Comparison of ENCODE assay signal across 17 cellular contexts in the genomic region with DNA sequence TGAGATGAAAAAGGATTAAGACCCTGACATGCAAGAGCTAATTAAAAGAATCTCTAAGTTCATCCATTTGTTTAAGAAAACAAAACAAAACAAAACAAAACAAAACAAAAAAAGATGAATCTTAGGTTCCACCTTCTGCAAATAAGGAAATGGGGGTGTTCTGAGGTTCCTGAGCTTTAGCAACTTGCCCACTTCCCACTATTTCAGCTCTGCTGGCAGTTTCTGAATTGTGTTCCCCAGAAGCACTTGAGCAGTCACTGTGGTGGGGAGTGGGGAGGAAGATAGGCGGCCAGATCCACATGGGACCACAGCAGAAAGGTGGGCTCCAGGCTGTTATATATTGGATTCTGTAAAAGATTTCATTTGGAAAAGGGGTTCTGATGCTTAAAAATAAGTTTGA. TPM values are rescaled to one million over a fixed set of nuclear protein-coding genes. Genes with fewer than 3 reads are reported as not detected.
A peak's percentile ranks its signal among the peaks of the same experiment; 100 is the strongest.
DNase-seq lines count a peak whose midpoint lies in the region; FAIRE-seq and TF ChIP-seq lines count a peak whose summit lies in the region.
"Had no signal": no experiment of that assay in that cellular context is flagged by ENCODE, and none has a peak within 500 bp of the region (broad histone marks: within the 10 kb centered on the region; RNA-seq: fewer than 3 reads in every experiment).

No MANE protein-coding gene starts in this region.

- H3K4me3 ChIP-seq in HL-60 (replicated peaks; ENCODE audit: insufficient read depth, low read length): no peak overlapping the region
- H3K4me3 ChIP-seq in astrocyte (ENCODE audit: insufficient read depth, low read depth, low read length): peak overlapping the region; percentile 32
- H3K4me3 ChIP-seq in mesenchymal stem cell (ENCODE audit: insufficient read depth in 1 of 2, low read depth in 1 of 2, low read length in 2 of 2): no peak overlapping the region
- no peak overlapping the region for H3K4me3 ChIP-seq in MG63
- H3K4me3 ChIP-seq: prostate gland had no signal

- H3K36me3 Mint-ChIP-seq in astrocyte (ENCODE audit: low read depth, unreplicated experiment): peaks cover 8% of the 10 kb centered on the region

- no peak overlapping the region for H2AFZ ChIP-seq in astrocyte (ENCODE audit: low read depth, low read length)
- H2AFZ ChIP-seq in mesenchymal stem cell (ENCODE audit: low read depth, low read length): no peak overlapping the region

- no peak overlapping the region for H3K4ac ChIP-seq in mesenchymal stem cell (ENCODE audit: low read depth in 1 of 2, low read length in 2 of 2)

- H3K79me2 ChIP-seq in astrocyte (ENCODE audit: insufficient read depth, low read length): peaks cover 39% of the 10 kb centered on the region

- no peaks in the 10 kb centered on the region for H3K27me3 Mint-ChIP-seq in astrocyte (ENCODE audit: low read depth, unreplicated experiment)
- H3K27me3 Mint-ChIP-seq: naive thymus-derived CD4-positive, alpha-beta T cell had no signal

- DNase-seq in Ammon's horn (ENCODE audit: low spot score): peak; percentile 33
- DNase-seq in HL-60 (ENCODE audit: low read depth in 1 of 2, low spot score in 1 of 2): peak in 1 of 2 experiments; percentile 81
- no peak for DNase-seq in astrocyte (ENCODE audit: low read depth)
- no peak for DNase-seq in mesenchymal stem cell
- DNase-seq in GM03348 (ENCODE audit: low spot score): no peak
- DNase-seq in glomerular visceral epithelial cell (ENCODE audit: extremely low spot score): no peak
- DNase-seq in MG63: no peak
- DNase-seq in mucosa of gallbladder (ENCODE audit: low spot score): no peak
- DNase-seq: activated effector memory CD4-positive, alpha-beta T cell treated with anti-CD3 and anti-CD28 coated beads, Interleukin-2, amount 50 U/mL, for 16 hours; dermis blood vessel endothelial cell; DMS 273 treated with DMSO at 0.1 percent for 48 hours; naive thymus-derived CD4-positive, alpha-beta T cell; NCI-H187; NCI-H446 treated with DMSO at 0.1 percent for 48 hours; stimulated activated CD4-positive, alpha-beta T cell treated with anti-CD3 and anti-CD28 coated beads, Interleukin-15, amount 100 ng/mL, for 24 hours had no signal

- H3K9me3 ChIP-seq in astrocyte (ENCODE audit: insufficient read depth, low read depth, low read length): no peaks in the 10 kb centered on the region
- no peaks in the 10 kb centered on the region for H3K9me3 ChIP-seq in mesenchymal stem cell (ENCODE audit: control insufficient read depth, low read length)
- peaks cover 3% of the 10 kb centered on the region for H3K9me3 ChIP-seq in MG63
- H3K9me3 ChIP-seq: prostate gland had no signal

- H2BK5ac ChIP-seq in mesenchymal stem cell (ENCODE audit: low read depth, low read length, poor library complexity, severe bottlenecking): no peak overlapping the region

- H4K8ac ChIP-seq in mesenchymal stem cell (ENCODE audit: low read length): no peak overlapping the region

- TF ChIP-seq CTCF in HL-60 (IDR thresholded peaks at IDR 0.05; ENCODE audit: insufficient read depth, low read length): no peak
- no peak for TF ChIP-seq CTCF in astrocyte (IDR thresholded peaks at IDR 0.05; ENCODE audit: insufficient read depth, low read depth, low read length)

- no peak overlapping the region for H3K23ac ChIP-seq in mesenchymal stem cell (ENCODE audit: low read length in 2 of 2)

- H3K4me3 Mint-ChIP-seq in astrocyte (ENCODE audit: unreplicated experiment): peak overlapping the region; percentile 17
- H3K4me3 Mint-ChIP-seq: naive thymus-derived CD4-positive, alpha-beta T cell had no signal

- peak overlapping the region in 1 of 2 experiments; percentile 18 for H3K18ac ChIP-seq in mesenchymal stem cell (ENCODE audit: low read depth in 1 of 2, low read length in 2 of 2)

- no peak overlapping the region for H4K91ac ChIP-seq in mesenchymal stem cell (ENCODE audit: low read length)

- H3K4me1 ChIP-seq in astrocyte (ENCODE audit: insufficient read depth, low read length): peaks cover 30% of the 10 kb centered on the region
- peaks cover 11% of the 10 kb centered on the region for H3K4me1 ChIP-seq in mesenchymal stem cell (ENCODE audit: control insufficient read depth, insufficient read depth, low read depth, low read length)
- H3K4me1 ChIP-seq: prostate gland had no signal

- H3K36me3 ChIP-seq in astrocyte (ENCODE audit: insufficient read depth, low read length): no peaks in the 10 kb centered on the region
- peaks cover 5 to 8% of the 10 kb centered on the region in 2 experiments for H3K36me3 ChIP-seq in mesenchymal stem cell (ENCODE audit: control insufficient read depth in 1 of 2, insufficient read depth in 2 of 2, low read depth in 1 of 2, low read length in 2 of 2)
- H3K36me3 ChIP-seq in MG63: peaks cover 6% of the 10 kb centered on the region
- H3K36me3 ChIP-seq: prostate gland had no signal

- peak overlapping the region; percentile 68 for H3K9ac ChIP-seq in astrocyte (ENCODE audit: low read length)
- peak overlapping the region; percentile 85 for H3K9ac ChIP-seq in mesenchymal stem cell (ENCODE audit: low read length)
- H3K9ac ChIP-seq: KMS-11 had no signal

- H3K27ac ChIP-seq in HL-60 (replicated peaks) (peak overlapping the region; percentile 29), astrocyte (ENCODE audit: low read depth, low read length) (peak overlapping the region; percentile 94), mesenchymal stem cell (ENCODE audit: low read length, poor library complexity, severe bottlenecking) (no peak overlapping the region)
- H3K27ac ChIP-seq: KMS-11, prostate gland had no signal

- 100% methylated on average over 1 of the region's 1 CpG for WGBS in mesenchymal stem cell

- H3K4me2 ChIP-seq in astrocyte (ENCODE audit: low read length): peak overlapping the region; percentile 66
- no peak overlapping the region for H3K4me2 ChIP-seq in mesenchymal stem cell (ENCODE audit: low read length, poor library complexity, severe bottlenecking)
- H3K4me2 ChIP-seq: KMS-11 had no signal

- no peak overlapping the region for H3K14ac ChIP-seq in mesenchymal stem cell (ENCODE audit: low read length in 2 of 2)

- H4K20me1 ChIP-seq in astrocyte (ENCODE audit: insufficient read depth, low read length): no peaks in the 10 kb centered on the region

- no peak overlapping the region for H2BK15ac ChIP-seq in mesenchymal stem cell (ENCODE audit: low read depth, poor library complexity, severe bottlenecking)

- no peak overlapping the region for H2BK120ac ChIP-seq in mesenchymal stem cell (ENCODE audit: low read depth, low read length)

- H3K27ac Mint-ChIP-seq in astrocyte (ENCODE audit: unreplicated experiment): no peak overlapping the region

- peak overlapping the region in 1 of 2 experiments; percentile 29 for H2BK12ac ChIP-seq in mesenchymal stem cell (ENCODE audit: low read length in 2 of 2)

- H3K79me1 ChIP-seq in mesenchymal stem cell (replicated peaks; ENCODE audit: low read length, poor library complexity, severe bottlenecking): peaks cover 19% of the 10 kb centered on the region

- peaks cover 18% of the 10 kb centered on the region for H3K4me1 Mint-ChIP-seq in astrocyte (ENCODE audit: low read depth, unreplicated experiment)

- FAIRE-seq in astrocyte (lab: Jason Lieb, UNC): no peak

- no peaks in the 10 kb centered on the region for H3K9me3 Mint-ChIP-seq in astrocyte (ENCODE audit: unreplicated experiment)

- H3K27me3 ChIP-seq in HL-60 (ENCODE audit: insufficient read depth, poor library complexity, severe bottlenecking) (no peaks in the 10 kb centered on the region), astrocyte (ENCODE audit: insufficient read depth, low read length) (no peaks in the 10 kb centered on the region), mesenchymal stem cell (ENCODE audit: control insufficient read depth in 1 of 2, insufficient read depth in 1 of 2, low read length in 2 of 2) (no peaks in the 10 kb centered on the region), MG63 (no peaks in the 10 kb centered on the region)

- H2AK5ac ChIP-seq in mesenchymal stem cell (ENCODE audit: low read length, severe bottlenecking): peak overlapping the region; percentile 16

RNA-seq across cellular contexts. Expression of a gene that starts 20.3 kb away (rescaled TPM):
- total RNA-seq in astrocyte (21.1 and 24.6 TPM in 2 replicates), mucosa of gallbladder (33.5 TPM)
- polyA plus RNA-seq in mesenchymal stem cell (2013, experiment 1 of 2): 22.5 TPM
- polyA plus RNA-seq in mesenchymal stem cell (2013, experiment 2 of 2): 22.2 TPM
- total RNA-seq in MG63 (2014; rRNA removed; shearing (Covaris generic); ENCODE audit: low replicate concordance): 8.5 and 14.1 TPM in 2 replicates
